12 cellular contexts compared by ENCODE assay signal in the genomic region with DNA sequence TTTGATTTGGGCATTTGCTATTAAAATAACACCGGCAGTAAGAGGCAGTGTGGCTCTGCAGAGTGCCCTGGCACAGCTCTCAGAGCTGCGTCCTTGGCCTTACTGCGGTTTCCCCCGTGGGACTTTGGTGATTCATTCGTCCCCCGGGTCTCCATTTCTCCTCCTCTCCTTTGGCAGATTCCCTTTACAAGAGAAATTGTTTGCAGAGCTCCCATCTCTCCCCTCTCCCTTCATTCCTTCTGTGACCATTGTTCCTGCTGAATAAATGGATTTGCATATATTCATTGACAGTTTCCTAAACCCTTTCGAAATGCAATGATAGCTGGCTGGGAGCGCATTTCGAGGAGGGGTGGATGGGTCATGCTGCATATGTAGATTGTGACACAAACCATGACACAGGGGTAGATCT.
DNase-seq lines count a peak whose midpoint lies in the region; ATAC-seq and TF ChIP-seq lines count a peak whose summit lies in the region.
"Had no signal": no experiment of that assay in that cellular context is flagged by ENCODE, and none has a peak within 500 bp of the region (broad histone marks: within the 10 kb centered on the region; RNA-seq: fewer than 3 reads in every experiment).

No MANE protein-coding gene starts in this region.

- peaks cover 9% of the 10 kb centered on the region for H3K27me3 Mint-ChIP-seq in stimulated activated memory B cell treated with anti-CD40 and anti-IgM and Interleukin-4, amounts not matched to agents 10 μg/mL and 1 μg/mL and 100 μg/mL, for 72 hours

- POLR2A ChIA-PET in A673 (lab: Charles Lee; ENCODE audit: low non-redundant PET): no interaction called here

- WGBS in mesenchymal stem cell: 46% methylated on average over 9 of the region's 9 CpGs

- no peak overlapping the region for H3K4ac ChIP-seq in mesenchymal stem cell (ENCODE audit: low read depth in 1 of 2, low read length in 2 of 2)

- intact Hi-C loops in A673 (cut with micrococcal nuclease; ENCODE audit: unreplicated experiment): loop anchor here (10.0 kb wide), 1 partner anchor 126 kb away; no protein-coding TSS in a partner anchor

- no peaks in the 10 kb centered on the region for H3K4me1 Mint-ChIP-seq in stimulated activated memory B cell treated with anti-CD40 and anti-IgM and Interleukin-4, amounts not matched to agents 10 μg/mL and 1 μg/mL and 100 μg/mL, for 72 hours
- H3K4me1 Mint-ChIP-seq: B cell had no signal

- H3K9me3 Mint-ChIP-seq in stimulated activated memory B cell treated with anti-CD40 and anti-IgM and Interleukin-4, amounts not matched to agents 10 μg/mL and 1 μg/mL and 100 μg/mL, for 72 hours: peaks cover 9% of the 10 kb centered on the region

- H3K18ac ChIP-seq in mesenchymal stem cell (ENCODE audit: low read depth in 1 of 2, low read length in 2 of 2): peak overlapping the region in 1 of 2 experiments; percentile 68

- H3K27me3 ChIP-seq in A673 (replicated peaks; ENCODE audit: insufficient read depth, low read depth, low read length, poor library complexity) (no peaks in the 10 kb centered on the region), HUES48 (ENCODE audit: control insufficient read depth, insufficient read depth, low read length) (no peaks in the 10 kb centered on the region), brain microvascular endothelial cell (replicated peaks) (no peaks in the 10 kb centered on the region), mesenchymal stem cell (ENCODE audit: control insufficient read depth in 1 of 2, insufficient read depth in 1 of 2, low read length in 2 of 2) (peaks cover 0 to 19% of the 10 kb centered on the region in 2 experiments)
- H3K27me3 ChIP-seq: ascending aorta had no signal

- H3K9me3 ChIP-seq in A673 (ENCODE audit: low read depth, low read length, poor library complexity, severe bottlenecking): peaks cover 14% of the 10 kb centered on the region
- peaks cover 5% of the 10 kb centered on the region; the same call in 1 of the 2 replicates for H3K9me3 ChIP-seq in HUES48 (ENCODE audit: control insufficient read depth, insufficient read depth, low read length)
- H3K9me3 ChIP-seq in mesenchymal stem cell (ENCODE audit: control insufficient read depth, low read length): peaks cover 15% of the 10 kb centered on the region
- H3K9me3 ChIP-seq: ascending aorta had no signal

- CTCF ChIA-PET in A673 (lab: Charles Lee): no interaction called here

- DNase-seq in A673 (ENCODE audit: low spot score): peak; percentile 91
- peak; percentile 10 for DNase-seq in brain microvascular endothelial cell
- peak; percentile 29 for DNase-seq in mesenchymal stem cell
- DNase-seq in NCI-H2107 treated with DMSO at 0.1 percent for 48 hours (lab: John Stamatoyannopoulos, UW; ENCODE audit: unreplicated experiment): no peak
- DNase-seq in ureter (ENCODE audit: low spot score): no peak
- DNase-seq: RPMI8226 had no signal

- no peak for ATAC-seq in GM18868 (IDR thresholded peaks at IDR 0.05; ENCODE audit: unreplicated experiment)
- ATAC-seq in stimulated activated memory B cell treated with anti-CD40 and anti-IgM and Interleukin-4, amounts not matched to agents 10 μg/mL and 1 μg/mL and 100 μg/mL, for 72 hours: no peak

- no peak overlapping the region for H4K91ac ChIP-seq in mesenchymal stem cell (ENCODE audit: low read length)

- peak overlapping the region; percentile 7 for H3K4me3 ChIP-seq in A673 (ENCODE audit: low read depth, low read length, poor library complexity, severe bottlenecking)
- peak overlapping the region; percentile 10; the same call in 1 of the 2 replicates for H3K4me3 ChIP-seq in HUES48 (ENCODE audit: low read depth, low read length)
- no peak overlapping the region for H3K4me3 ChIP-seq in brain microvascular endothelial cell (ENCODE audit: low read depth, low read length)
- H3K4me3 ChIP-seq in mesenchymal stem cell (ENCODE audit: insufficient read depth in 1 of 2, low read depth in 1 of 2, low read length in 2 of 2): no peak overlapping the region

- no peak overlapping the region; the same call in 1 of the 2 replicates for H3K9ac ChIP-seq in HUES48 (ENCODE audit: low read depth, low read length)
- no peak overlapping the region for H3K9ac ChIP-seq in mesenchymal stem cell (ENCODE audit: low read length)

- no peak overlapping the region for H3K27ac Mint-ChIP-seq in stimulated activated memory B cell treated with anti-CD40 and anti-IgM and Interleukin-4, amounts not matched to agents 10 μg/mL and 1 μg/mL and 100 μg/mL, for 72 hours
- H3K27ac Mint-ChIP-seq: B cell had no signal

- no peak overlapping the region for H2AK5ac ChIP-seq in mesenchymal stem cell (ENCODE audit: low read length, severe bottlenecking)

- H3K14ac ChIP-seq in mesenchymal stem cell (ENCODE audit: low read length in 2 of 2): no peak overlapping the region

- no peak overlapping the region for H3K23ac ChIP-seq in mesenchymal stem cell (ENCODE audit: low read length in 2 of 2)

- H3K4me3 Mint-ChIP-seq in stimulated activated memory B cell treated with anti-CD40 and anti-IgM and Interleukin-4, amounts not matched to agents 10 μg/mL and 1 μg/mL and 100 μg/mL, for 72 hours: no peak overlapping the region
- H3K4me3 Mint-ChIP-seq: B cell had no signal

- H3K27ac ChIP-seq in A673 (ENCODE audit: low read depth, low read length, poor library complexity, severe bottlenecking) (peak overlapping the region; percentile 47), HUES48 (ENCODE audit: low read depth, low read length) (peak overlapping the region; percentile 58), brain microvascular endothelial cell (no peak overlapping the region), mesenchymal stem cell (ENCODE audit: low read length, poor library complexity, severe bottlenecking) (no peak overlapping the region)
- H3K27ac ChIP-seq: ascending aorta, HL-60 had no signal

- H2BK120ac ChIP-seq in mesenchymal stem cell (ENCODE audit: low read depth, low read length): no peak overlapping the region

- no peak overlapping the region for H2BK5ac ChIP-seq in mesenchymal stem cell (ENCODE audit: low read depth, low read length, poor library complexity, severe bottlenecking)

- no peak overlapping the region for H2BK12ac ChIP-seq in mesenchymal stem cell (ENCODE audit: low read length in 2 of 2)

- no peak overlapping the region for H3K4me2 ChIP-seq in mesenchymal stem cell (ENCODE audit: low read length, poor library complexity, severe bottlenecking)

- H2AFZ ChIP-seq in mesenchymal stem cell (ENCODE audit: low read depth, low read length): no peak overlapping the region

- H3K4me1 ChIP-seq in A673 (ENCODE audit: insufficient read depth, low read length, poor library complexity, severe bottlenecking) (peaks cover 22% of the 10 kb centered on the region), HUES48 (ENCODE audit: control insufficient read depth, insufficient read depth, low read length) (peaks cover 25% of the 10 kb centered on the region), mesenchymal stem cell (ENCODE audit: control insufficient read depth, insufficient read depth, low read depth, low read length) (no peaks in the 10 kb centered on the region)

- peak; percentile 28; the same call in 1 of the 2 replicates for TF ChIP-seq CTCF in A673 (conservative IDR thresholded peaks at IDR 0.05; ENCODE audit: low read depth, low read length)
- no peak for TF ChIP-seq CTCF in brain microvascular endothelial cell (IDR thresholded peaks at IDR 0.05; ENCODE audit: low read depth, low read length, missing control alignments)

- H3K36me3 ChIP-seq in A673 (ENCODE audit: insufficient read depth, low read length, poor library complexity, severe bottlenecking): no peaks in the 10 kb centered on the region
- no peaks in the 10 kb centered on the region for H3K36me3 ChIP-seq in HUES48 (ENCODE audit: control insufficient read depth, insufficient read depth, low read length)
- no peaks in the 10 kb centered on the region for H3K36me3 ChIP-seq in brain microvascular endothelial cell (replicated peaks)
- H3K36me3 ChIP-seq in mesenchymal stem cell (ENCODE audit: control insufficient read depth in 1 of 2, insufficient read depth in 2 of 2, low read depth in 1 of 2, low read length in 2 of 2): no peaks in the 10 kb centered on the region
- H3K36me3 ChIP-seq: ascending aorta had no signal

- no peaks in the 10 kb centered on the region for H3K79me1 ChIP-seq in mesenchymal stem cell (replicated peaks; ENCODE audit: low read length, poor library complexity, severe bottlenecking)

- no peak overlapping the region for H2BK15ac ChIP-seq in mesenchymal stem cell (ENCODE audit: low read depth, poor library complexity, severe bottlenecking)

- no TSS peak for BruUV-seq in A673 (replicated peaks; lab: Mats Ljungman, UMichigan)

- in situ Hi-C loops in brain microvascular endothelial cell (cut with HindIII; ENCODE audit: low pct_ligation_motif_present, low sequenced_read_pairs): no loop called here

- H4K8ac ChIP-seq in mesenchymal stem cell (ENCODE audit: low read length): no peak overlapping the region

- no peaks in the 10 kb centered on the region for H3K36me3 Mint-ChIP-seq in stimulated activated memory B cell treated with anti-CD40 and anti-IgM and Interleukin-4, amounts not matched to agents 10 μg/mL and 1 μg/mL and 100 μg/mL, for 72 hours

Comparison
In these comparisons a context has a peak if more than half of its experiments do, and no peak if none do; other contexts are left out.
1. DNase-seq: peak in A673 (single experiment), brain microvascular endothelial cell (single experiment) and mesenchymal stem cell (single experiment); none in NCI-H2107 treated with DMSO at 0.1 percent for 48 hours (single experiment) and ureter (single experiment).
2. H3K27ac ChIP-seq: peak in A673 (single experiment) and HUES48 (single experiment); none in brain microvascular endothelial cell (single experiment) and mesenchymal stem cell (single experiment).
3. H3K4me3 ChIP-seq: peak in A673 (single experiment) and HUES48 (single experiment); none in brain microvascular endothelial cell (single experiment) and mesenchymal stem cell (0 of 2).